In the genomic region with DNA sequence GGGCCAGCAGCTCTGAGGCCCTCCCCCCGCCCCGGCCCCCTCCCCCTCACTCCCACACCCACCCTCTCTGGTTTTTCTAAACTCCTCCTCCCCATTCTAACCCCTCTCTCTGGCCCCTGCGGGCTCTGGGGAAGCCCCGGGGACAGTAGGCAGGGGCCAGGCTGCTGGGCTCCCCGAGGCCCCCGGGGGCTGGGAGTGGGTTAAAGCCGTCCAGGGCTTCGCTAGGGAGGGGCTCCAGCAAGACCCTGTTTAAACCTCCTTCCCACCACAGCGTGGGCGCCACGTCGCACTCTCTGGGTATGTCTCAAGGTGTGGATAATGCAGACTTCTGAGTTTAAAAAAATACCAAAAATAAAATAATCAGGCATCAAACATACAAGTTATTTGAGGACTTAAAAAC, we compare ENCODE assay signal across 30 cellular contexts. TPM values are rescaled to one million over a fixed set of nuclear protein-coding genes. Genes with fewer than 3 reads are reported as not detected.
"Had no signal": no experiment of that assay in that cellular context is flagged by ENCODE, and none has a peak within 500 bp of the region (broad histone marks: within the 10 kb centered on the region; RNA-seq: fewer than 3 reads in every experiment).

No MANE protein-coding gene starts in this region.

- H3K27ac Mint-ChIP-seq: activated CD4-positive, alpha-beta memory T cell treated with anti-CD3 and anti-CD28 coated beads, Interleukin-2, amount 10 ng/mL, durations not matched to agents 7 days and 5 days; activated CD4-positive, alpha-beta T cell treated with anti-CD3 and anti-CD28 coated beads, Interleukin-2, amount 10 ng/mL, durations not matched to agents 7 days and 5 days; activated naive CD8-positive, alpha-beta T cell; activated T-helper 17 cell treated with anti-CD3 and anti-CD28 coated beads, Interleukin-2, amount 50 U/mL, for 72 hours; effector memory CD8-positive, alpha-beta T cell had no signal

- H3K36me3 Mint-ChIP-seq: activated naive CD8-positive, alpha-beta T cell had no signal

- H3K27me3 Mint-ChIP-seq: activated CD4-positive, alpha-beta memory T cell treated with anti-CD3 and anti-CD28 coated beads, Interleukin-2, amount 10 ng/mL, durations not matched to agents 7 days and 5 days; activated CD4-positive, alpha-beta T cell treated with anti-CD3 and anti-CD28 coated beads, Interleukin-2, amount 10 ng/mL, durations not matched to agents 7 days and 5 days had no signal

- ATAC-seq: activated T-cell treated with anti-CD3 and anti-CD28 coated beads, Interleukin-2, amount 50 U/mL, for 4 hours; activated T-helper 17 cell treated with anti-CD3 and anti-CD28 coated beads, Interleukin-2, amount 50 U/mL, for 72 hours; effector memory CD8-positive, alpha-beta T cell; foreskin keratinocyte; gastrocnemius medialis had no signal

- FAIRE-seq: astrocyte, bronchial epithelial cell, colon had no signal

- H3K36me3 ChIP-seq: brain microvascular endothelial cell, esophagus muscularis mucosa, gastrocnemius medialis had no signal

- H3K9me3 Mint-ChIP-seq: activated CD4-positive, alpha-beta memory T cell treated with anti-CD3 and anti-CD28 coated beads, Interleukin-2, amount 10 ng/mL, durations not matched to agents 7 days and 5 days; activated CD4-positive, alpha-beta T cell treated with anti-CD3 and anti-CD28 coated beads, Interleukin-2, amount 10 ng/mL, durations not matched to agents 7 days and 5 days; activated T-cell treated with anti-CD3 and anti-CD28 coated beads, Interleukin-2, amount 50 U/mL, for 4 hours; activated T-helper 17 cell treated with anti-CD3 and anti-CD28 coated beads, Interleukin-2, amount 50 U/mL, for 72 hours; effector memory CD8-positive, alpha-beta T cell had no signal

- H3K27ac ChIP-seq: brain microvascular endothelial cell, esophagus muscularis mucosa, foreskin keratinocyte, gastrocnemius medialis had no signal

- DNase-seq: activated CD4-positive, alpha-beta memory T cell treated with anti-CD3 and anti-CD28 coated beads, Interleukin-2, amount 10 ng/mL, durations not matched to agents 7 days and 5 days; activated CD4-positive, alpha-beta T cell treated with anti-CD3 and anti-CD28 coated beads for 1 hour; activated CD4-positive, alpha-beta T cell treated with anti-CD3 and anti-CD28 coated beads for 4 hours; activated CD4-positive, alpha-beta T cell treated with anti-CD3 and anti-CD28 coated beads, Interleukin-2, amount 10 ng/mL, durations not matched to agents 7 days and 5 days; activated CD4-positive, alpha-beta T cell treated with anti-CD3 and anti-CD28 coated beads, Interleukin-2, amount 50 U/mL, for 4 hours; activated effector memory CD4-positive, alpha-beta T cell treated with Interleukin-2 at 50 U/mL for 16 hours; activated gamma-delta T cell treated with Interleukin-2 at 50 U/mL for 16 hours; activated naive CD4-positive, alpha-beta T cell treated with anti-CD3 and anti-CD28 coated beads, Interleukin-2, amount 50 U/mL, for 16 hours; activated naive CD4-positive, alpha-beta T cell treated with Interleukin-2 at 50 U/mL for 16 hours; activated T-cell treated with anti-CD3 and anti-CD28 coated beads, Interleukin-2, amount 50 U/mL, for 4 hours; amniotic stem cell; anterior cingulate cortex; brain microvascular endothelial cell; cortex of kidney; dermis blood vessel endothelial cell; effector CD4-positive, alpha-beta T cell; effector memory CD8-positive, alpha-beta T cell; erythroblast; foreskin keratinocyte; gastrocnemius medialis; glutamatergic neuron; T-helper 2 cell had no signal

- H3K4me3 Mint-ChIP-seq: activated CD4-positive, alpha-beta memory T cell treated with anti-CD3 and anti-CD28 coated beads, Interleukin-2, amount 10 ng/mL, durations not matched to agents 7 days and 5 days; activated CD4-positive, alpha-beta T cell treated with anti-CD3 and anti-CD28 coated beads, Interleukin-2, amount 10 ng/mL, durations not matched to agents 7 days and 5 days; activated naive CD8-positive, alpha-beta T cell; activated T-cell treated with anti-CD3 and anti-CD28 coated beads, Interleukin-2, amount 50 U/mL, for 4 hours; activated T-helper 17 cell treated with anti-CD3 and anti-CD28 coated beads, Interleukin-2, amount 50 U/mL, for 72 hours; effector memory CD8-positive, alpha-beta T cell had no signal

- H3K4me3 ChIP-seq: esophagus muscularis mucosa, gastrocnemius medialis had no signal

- H3K4me1 Mint-ChIP-seq: activated CD4-positive, alpha-beta T cell treated with anti-CD3 and anti-CD28 coated beads, Interleukin-2, amount 10 ng/mL, durations not matched to agents 7 days and 5 days; activated T-helper 17 cell treated with anti-CD3 and anti-CD28 coated beads, Interleukin-2, amount 50 U/mL, for 72 hours had no signal

- H3K4me1 ChIP-seq: foreskin keratinocyte, gastrocnemius medialis had no signal

- H3K9me3 ChIP-seq: esophagus muscularis mucosa, gastrocnemius medialis had no signal

RNA-seq across cellular contexts. Expression of a gene that starts 51.4 kb away (rescaled TPM):
- total RNA-seq: activated CD4-positive, alpha-beta memory T cell treated with anti-CD3 and anti-CD28 coated beads, Interleukin-2, amount 10 ng/mL, durations not matched to agents 7 days and 5 days; activated CD4-positive, alpha-beta T cell treated with anti-CD3 and anti-CD28 coated beads, Interleukin-2, amount 10 ng/mL, durations not matched to agents 7 days and 5 days; bronchial epithelial cell; chondrocyte; foreskin keratinocyte; gastrocnemius medialis; T-helper 1 cell treated with Interleukin-12 subunit alpha and Interleukin-12 subunit beta and Interleukin-4 antibody, amounts not matched to agents 30 ng/mL and 1 ng/mL, for 36 hours had no signal
- polyA plus RNA-seq: foreskin keratinocyte had no signal
